ENCODE assay signal across 24 cellular contexts in the genomic region with DNA sequence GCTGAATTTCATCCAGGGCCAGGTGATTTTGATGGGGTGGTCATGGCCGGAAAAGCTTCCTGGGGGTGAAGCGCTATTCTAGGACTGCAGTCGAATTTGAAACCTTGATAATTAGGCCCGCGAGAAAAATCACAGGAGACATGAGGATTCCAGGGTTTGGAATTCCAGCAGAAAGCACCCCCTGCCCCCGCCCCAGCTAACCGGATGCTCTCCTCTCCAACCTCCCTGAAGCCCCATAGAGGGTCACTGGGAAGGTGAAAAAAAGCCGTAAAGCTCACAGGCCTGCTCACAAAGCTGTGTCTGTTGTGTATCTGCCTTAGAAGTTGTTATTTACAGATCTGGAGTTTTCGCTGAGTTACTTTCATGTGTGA. TPM values are rescaled to one million over a fixed set of nuclear protein-coding genes. Genes with fewer than 3 reads are reported as not detected.
A peak's percentile ranks its signal among the peaks of the same experiment; 100 is the strongest.
DNase-seq lines count a peak whose midpoint lies in the region; ATAC-seq and TF ChIP-seq lines count a peak whose summit lies in the region.
"Had no signal": no experiment of that assay in that cellular context is flagged by ENCODE, and none has a peak within 500 bp of the region (broad histone marks: within the 10 kb centered on the region; RNA-seq: fewer than 3 reads in every experiment).

No MANE protein-coding gene starts in this region.

- H3K4me3 ChIP-seq in OCI-LY1 (ENCODE audit: low read depth, low read length, poor library complexity, severe bottlenecking) = no peak overlapping the region

- TF ChIP-seq CTCF in OCI-LY1 (IDR thresholded peaks at IDR 0.05; ENCODE audit: low read length) = no peak

- H3K27ac Mint-ChIP-seq in activated naive CD8-positive, alpha-beta T cell = no peak overlapping the region
- no peak overlapping the region for H3K27ac Mint-ChIP-seq in activated naive CD8-positive, alpha-beta T cell treated with anti-CD3 and anti-CD28 coated beads for 36 hours
- no peak overlapping the region for H3K27ac Mint-ChIP-seq in immature natural killer cell

- H4K20me1 ChIP-seq in OCI-LY1 (ENCODE audit: insufficient read depth, low read length) = no peaks in the 10 kb centered on the region

- peaks cover 9% of the 10 kb centered on the region for H3K4me1 Mint-ChIP-seq in activated naive CD8-positive, alpha-beta T cell (ENCODE audit: low read depth)
- H3K4me1 Mint-ChIP-seq in activated naive CD8-positive, alpha-beta T cell treated with anti-CD3 and anti-CD28 coated beads for 36 hours = peaks cover 12% of the 10 kb centered on the region
- peaks cover 0 to 5% of the 10 kb centered on the region in 2 donors for H3K4me1 Mint-ChIP-seq in immature natural killer cell

- H3K27ac ChIP-seq in OCI-LY1 (ENCODE audit: low read depth, low read length, poor library complexity, severe bottlenecking) = no peak overlapping the region
- H3K27ac ChIP-seq: cardiac muscle cell, colonic mucosa, heart left ventricle, lower lobe of right lung, pancreas, PC-9 had no signal

- no peak overlapping the region for H3K9ac ChIP-seq in OCI-LY1 (ENCODE audit: low read length)

- peak overlapping the region; percentile 40 for H3K4me3 Mint-ChIP-seq in activated naive CD8-positive, alpha-beta T cell
- H3K4me3 Mint-ChIP-seq in activated naive CD8-positive, alpha-beta T cell treated with anti-CD3 and anti-CD28 coated beads for 36 hours = no peak overlapping the region
- peak overlapping the region in 3 of 5 donors; percentile 21 to 44 (median 27) for H3K4me3 Mint-ChIP-seq in immature natural killer cell

- H3K9me2 ChIP-seq in OCI-LY1 (ENCODE audit: low read depth, low read length) = no peaks in the 10 kb centered on the region

- no peak overlapping the region for H2AFZ ChIP-seq in OCI-LY1 (ENCODE audit: low read length)

- no peaks in the 10 kb centered on the region for H3K27me3 ChIP-seq in OCI-LY1 (ENCODE audit: insufficient read depth, low read length)
- H3K27me3 ChIP-seq: colonic mucosa, pancreas had no signal

- peak overlapping the region; percentile 67; the same call in 1 of the 2 replicates for H3K4me2 ChIP-seq in OCI-LY1 (ENCODE audit: low read length)

- no peak for ATAC-seq in GM19467 (IDR thresholded peaks at IDR 0.05; ENCODE audit: unreplicated experiment)
- ATAC-seq: heart left ventricle; naive thymus-derived CD8-positive, alpha-beta T cell; right cardiac atrium had no signal

- H3K27me3 Mint-ChIP-seq in activated naive CD8-positive, alpha-beta T cell = peaks cover 7% of the 10 kb centered on the region
- peaks cover 25% of the 10 kb centered on the region for H3K27me3 Mint-ChIP-seq in activated naive CD8-positive, alpha-beta T cell treated with anti-CD3 and anti-CD28 coated beads for 36 hours
- H3K27me3 Mint-ChIP-seq in immature natural killer cell (ENCODE audit: low read depth in 3 of 3) = peaks cover 0 to 11% (median 4%) of the 10 kb centered on the region in 3 donors

- no peaks in the 10 kb centered on the region for H3K9me3 Mint-ChIP-seq in activated naive CD8-positive, alpha-beta T cell (ENCODE audit: low read depth)
- H3K9me3 Mint-ChIP-seq in activated naive CD8-positive, alpha-beta T cell treated with anti-CD3 and anti-CD28 coated beads for 36 hours = no peaks in the 10 kb centered on the region
- no peaks in the 10 kb centered on the region for H3K9me3 Mint-ChIP-seq in immature natural killer cell
- H3K9me3 Mint-ChIP-seq: naive thymus-derived CD8-positive, alpha-beta T cell had no signal

- peaks cover 4% of the 10 kb centered on the region; the same call in 1 of the 2 replicates for H3K36me3 ChIP-seq in OCI-LY1 (ENCODE audit: insufficient read depth, low read length)
- H3K36me3 ChIP-seq: cardiac muscle cell, colonic mucosa, heart left ventricle, lower lobe of right lung, pancreas had no signal

- H3K36me3 Mint-ChIP-seq in activated naive CD8-positive, alpha-beta T cell = peaks cover 5% of the 10 kb centered on the region
- peaks cover 16% of the 10 kb centered on the region for H3K36me3 Mint-ChIP-seq in activated naive CD8-positive, alpha-beta T cell treated with anti-CD3 and anti-CD28 coated beads for 36 hours
- H3K36me3 Mint-ChIP-seq in immature natural killer cell = no peaks in the 10 kb centered on the region
- H3K36me3 Mint-ChIP-seq: naive thymus-derived CD8-positive, alpha-beta T cell had no signal

- no peaks in the 10 kb centered on the region; the same call in 1 of the 2 replicates for H3K79me2 ChIP-seq in OCI-LY1 (ENCODE audit: insufficient read depth, low read length)

- H3K4me1 ChIP-seq in OCI-LY1 (ENCODE audit: insufficient read depth, low read length, severe bottlenecking) = peaks cover 38% of the 10 kb centered on the region
- H3K4me1 ChIP-seq: colonic mucosa had no signal

- no peaks in the 10 kb centered on the region for H3K9me3 ChIP-seq in OCI-LY1 (ENCODE audit: low read length)
- H3K9me3 ChIP-seq: colonic mucosa, heart left ventricle, lower lobe of right lung, pancreas had no signal

- H3F3A ChIP-seq in OCI-LY1 (ENCODE audit: insufficient read depth, low read length) = peaks cover 3% of the 10 kb centered on the region; the same call in 1 of the 2 replicates

- DNase-seq in activated naive CD8-positive, alpha-beta T cell treated with anti-CD3 and anti-CD28 coated beads for 36 hours = no peak
- DNase-seq in immature natural killer cell = no peak
- DNase-seq in NOMO-1 treated with DMSO at 0.1 percent for 48 hours (lab: John Stamatoyannopoulos, UW; ENCODE audit: unreplicated experiment) = no peak
- no peak for DNase-seq in HUDEP-2 (lab: John Stamatoyannopoulos, UW; ENCODE audit: unreplicated experiment in 76 of 76)
- DNase-seq: activated CD4-positive, CD25-positive, alpha-beta regulatory T cell; activated gamma-delta T cell treated with Interleukin-2 at 50 U/mL for 16 hours; anterior cingulate cortex; colonic mucosa; effector memory CD4-positive, alpha-beta T cell; kidney glomerular epithelial cell; lower lobe of right lung; NCI-H1436 treated with DMSO at 0.1 percent for 48 hours; NCI-H2107; SIG-M5; SW 1271 had no signal

RNA-seq across cellular contexts. Expression of a gene that starts 1.2 kb away (rescaled TPM):
- 10 to 100 TPM; 71.5 to 74.1 TPM for total RNA-seq in activated naive CD8-positive, alpha-beta T cell treated with anti-CD3 and anti-CD28 coated beads for 36 hours
- 1 to 10 TPM in 2 of 3 donors, not detected in 1; 2.0 to 2.1 TPM for polyA plus RNA-seq in immature natural killer cell
